Comparison of ENCODE assay signal across 8 cellular contexts in the genomic region with DNA sequence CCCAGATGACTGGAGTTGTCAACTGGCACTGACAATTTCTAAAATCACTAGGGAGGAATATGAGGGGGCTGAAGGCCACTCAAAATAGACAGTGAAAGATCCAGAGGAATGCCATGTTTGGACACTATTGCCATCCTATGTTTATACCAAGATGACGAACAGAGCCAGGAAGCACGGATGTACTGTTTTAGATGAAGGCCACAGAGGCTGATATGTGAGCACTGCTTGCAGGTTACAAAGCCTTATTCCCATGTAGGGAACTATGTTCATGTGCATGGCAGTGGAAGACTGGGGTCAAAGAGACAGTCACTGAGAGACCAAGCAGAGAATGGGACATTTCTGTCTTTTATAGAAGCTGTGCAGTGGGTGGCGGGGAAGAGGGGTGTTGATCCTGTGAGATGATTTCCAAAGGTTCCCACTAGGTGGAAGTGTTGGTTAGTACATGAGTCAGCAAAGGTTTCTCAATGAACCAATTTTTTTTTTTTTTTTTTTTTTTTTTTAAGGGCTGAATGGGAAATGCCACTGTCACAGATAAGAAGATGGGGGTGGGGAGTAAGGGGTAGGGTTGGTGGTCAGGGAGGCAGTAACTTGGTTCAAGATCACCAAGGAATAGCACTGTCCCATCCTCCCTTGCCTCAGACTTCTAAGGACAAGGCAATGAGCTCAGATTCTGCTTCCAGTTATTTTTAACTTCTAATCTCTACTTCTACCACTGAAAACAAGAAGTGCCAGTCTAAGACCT. TPM values are rescaled to one million over a fixed set of nuclear protein-coding genes. Genes with fewer than 3 reads are reported as not detected.
DNase-seq lines count a peak whose midpoint lies in the region; ATAC-seq and TF ChIP-seq lines count a peak whose summit lies in the region.

No MANE protein-coding gene starts in this region.

- H3K36me3 Mint-ChIP-seq in brain = no peaks in the 10 kb centered on the region

- no peaks in the 10 kb centered on the region for H3K36me3 ChIP-seq in thoracic aorta
- no peaks in the 10 kb centered on the region for H3K36me3 ChIP-seq in effector memory CD4-positive, alpha-beta T cell (ENCODE audit: control insufficient read depth, insufficient read depth, low read length)

- peaks cover 0 to 2% (median 0%) of the 10 kb centered on the region in 5 experiments for H3K9me3 Mint-ChIP-seq in brain

- H3K9me3 ChIP-seq in thoracic aorta = no peaks in the 10 kb centered on the region
- no peaks in the 10 kb centered on the region for H3K9me3 ChIP-seq in effector memory CD4-positive, alpha-beta T cell (ENCODE audit: control insufficient read depth, low read length)

- no peaks in the 10 kb centered on the region for H3K4me1 Mint-ChIP-seq in brain

- peak; percentile 72 for ATAC-seq in thoracic aorta (ENCODE audit: insufficient number of reproducible peaks, low FRiP score, low read depth)

- peak; percentile 45 for TF ChIP-seq CTCF in GM13977 (IDR thresholded peaks at IDR 0.05; ENCODE audit: extremely low read depth, insufficient read depth, missing control alignments)
- TF ChIP-seq CTCF in brain (conservative IDR thresholded peaks at IDR 0.05) = peak; percentile 79 to 88
- TF ChIP-seq CTCF in thoracic aorta (IDR thresholded peaks at IDR 0.05) = peak; percentile 49

- H3K4me1 ChIP-seq in thoracic aorta (ENCODE audit: control insufficient read depth in 1 of 2, low read depth in 2 of 2) = peaks cover 15 to 35% of the 10 kb centered on the region in 2 donors
- H3K4me1 ChIP-seq in effector memory CD4-positive, alpha-beta T cell (ENCODE audit: control insufficient read depth, insufficient read depth, low read length, poor library complexity, severe bottlenecking) = no peaks in the 10 kb centered on the region

- H3K27me3 Mint-ChIP-seq in brain = peaks cover 14% of the 10 kb centered on the region

- H3K4me3 Mint-ChIP-seq in brain = no peak overlapping the region

- in situ Hi-C loops in GM13977 (cut with MboI; ENCODE audit: low pct_unique_long_range_greater_than_20kb, low sequenced_read_pairs, unreplicated experiment) = no loop called here

- no peaks in the 10 kb centered on the region for H3K27me3 ChIP-seq in thoracic aorta (replicated peaks; ENCODE audit: insufficient read depth)
- no peaks in the 10 kb centered on the region for H3K27me3 ChIP-seq in effector memory CD4-positive, alpha-beta T cell (replicated peaks; ENCODE audit: control insufficient read depth, insufficient read depth, low read length, poor library complexity, severe bottlenecking)

- H3K4me3 ChIP-seq in thoracic aorta = no peak overlapping the region
- H3K4me3 ChIP-seq in effector memory CD4-positive, alpha-beta T cell (ENCODE audit: insufficient read depth, low read depth, low read length, poor library complexity, severe bottlenecking) = no peak overlapping the region

- peak; percentile 73 for DNase-seq in AG20443 (ENCODE audit: low spot score)
- peak; percentile 16 for DNase-seq in GM13977 (ENCODE audit: low spot score)
- DNase-seq in NCI-H345 (lab: John Stamatoyannopoulos, UW) = peak; percentile 56
- DNase-seq in iris pigment epithelial cell (ENCODE audit: low read depth) = peak; percentile 58
- no peak for DNase-seq in thoracic aorta (ENCODE audit: low spot score)
- DNase-seq in activated CD4-positive, CD25-positive, alpha-beta regulatory T cell treated with anti-CD3 and anti-CD28 coated beads, Interleukin-2, amount 50 U/mL, for 72 hours = no peak
- DNase-seq in effector memory CD4-positive, alpha-beta T cell = no peak

- H3K27ac Mint-ChIP-seq in brain = no peak overlapping the region

- H3K27ac ChIP-seq in thoracic aorta = peak overlapping the region; percentile 5 to 54
- H3K27ac ChIP-seq in effector memory CD4-positive, alpha-beta T cell (ENCODE audit: insufficient read depth, low read length, poor library complexity, severe bottlenecking) = no peak overlapping the region

RNA-seq across cellular contexts. Expression of gene MOCS1, which starts 46.7 kb away (rescaled TPM):
- 24.6 TPM for polyA plus RNA-seq in brain (ENCODE audit: insufficient read depth, low read depth, low replicate concordance)
- total RNA-seq in thoracic aorta = 10 to 100 TPM; 29.1 to 44.9 TPM

Comparison
In these comparisons a context has a peak if more than half of its experiments do, and no peak if none do; other contexts are left out.
1. DNase-seq: peak in AG20443 (single experiment), GM13977 (single experiment), NCI-H345 (single experiment) and iris pigment epithelial cell (single experiment); none in thoracic aorta (single experiment), activated CD4-positive, CD25-positive, alpha-beta regulatory T cell treated with anti-CD3 and anti-CD28 coated beads, Interleukin-2, amount 50 U/mL, for 72 hours (single experiment) and effector memory CD4-positive, alpha-beta T cell (0 of 3).
2. Peak in every context shown above with its lines, with median percentiles within 50 percentile points of each other: CTCF ChIP-seq.